In the genomic region with DNA sequence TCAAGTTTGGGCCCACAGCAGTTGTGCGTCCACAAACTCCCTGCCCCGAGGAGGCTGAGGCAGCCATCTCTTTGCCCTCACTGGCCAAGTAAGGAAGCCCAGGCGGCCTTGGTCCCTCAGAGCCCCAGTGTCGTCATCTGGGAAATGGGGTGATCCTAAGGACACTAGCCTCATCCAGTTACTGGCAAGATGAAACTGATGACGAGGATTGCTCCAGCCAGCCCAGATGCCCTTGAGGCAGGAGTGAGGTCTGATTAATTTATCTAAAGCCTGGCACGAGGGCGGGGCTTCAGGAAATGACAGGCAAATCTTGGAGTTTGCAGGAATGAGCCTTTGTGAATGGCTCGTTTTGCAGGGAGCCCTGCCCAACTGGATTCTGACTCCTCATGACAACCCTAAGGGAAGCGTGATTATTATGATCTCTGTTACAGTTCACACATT, we compare ENCODE assay signal across 9 cellular contexts. TPM values are rescaled to one million over a fixed set of nuclear protein-coding genes. Genes with fewer than 3 reads are reported as not detected.
DNase-seq lines count a peak whose midpoint lies in the region; ATAC-seq and TF ChIP-seq lines count a peak whose summit lies in the region.
"Had no signal": no experiment of that assay in that cellular context is flagged by ENCODE, and none has a peak within 500 bp of the region (broad histone marks: within the 10 kb centered on the region; RNA-seq: fewer than 3 reads in every experiment).

No MANE protein-coding gene starts in this region.

- peak overlapping the region; percentile 78 for H3K4me2 ChIP-seq in DOHH2 (ENCODE audit: low read length)

- no peaks in the 10 kb centered on the region for H3K27me3 ChIP-seq in DOHH2 (ENCODE audit: control insufficient read depth, low read length)
- peaks cover 16% of the 10 kb centered on the region for H3K27me3 ChIP-seq in neutrophil
- H3K27me3 ChIP-seq in effector memory CD4-positive, alpha-beta T cell (replicated peaks; ENCODE audit: control insufficient read depth, insufficient read depth, low read length, poor library complexity, severe bottlenecking): no peaks in the 10 kb centered on the region
- no peaks in the 10 kb centered on the region for H3K27me3 ChIP-seq in testis

- H3K36me3 ChIP-seq in DOHH2 (ENCODE audit: control insufficient read depth, low read length) (peaks cover 42% of the 10 kb centered on the region), neutrophil (peaks cover 5% of the 10 kb centered on the region), testis (ENCODE audit: low read depth, missing control alignments) (no peaks in the 10 kb centered on the region)
- no peaks in the 10 kb centered on the region for H3K36me3 ChIP-seq in effector memory CD4-positive, alpha-beta T cell (ENCODE audit: control insufficient read depth, insufficient read depth, low read length)

- H3K4me1 ChIP-seq in DOHH2 (ENCODE audit: control insufficient read depth, low read length) (peaks cover 41% of the 10 kb centered on the region), neutrophil (ENCODE audit: control insufficient read depth in 1 of 2, insufficient read depth in 1 of 2, low read depth in 1 of 2, low read length in 1 of 2) (peaks cover 55 to 59% of the 10 kb centered on the region in 2 experiments), testis (peaks cover 17% of the 10 kb centered on the region)
- H3K4me1 ChIP-seq in effector memory CD4-positive, alpha-beta T cell (ENCODE audit: control insufficient read depth, insufficient read depth, low read length, poor library complexity, severe bottlenecking): peaks cover 27% of the 10 kb centered on the region

- TF ChIP-seq CTCF in DOHH2 (IDR thresholded peaks at IDR 0.05; ENCODE audit: low read depth, low read length, poor library complexity, severe bottlenecking) (no peak), neutrophil (IDR thresholded peaks at IDR 0.05) (no peak), testis (IDR thresholded peaks at IDR 0.05) (no peak), GM10248 (IDR thresholded peaks at IDR 0.05; ENCODE audit: control extremely low read depth, extremely low read depth, low read depth, missing control alignments) (no peak)

- H3K4me3 ChIP-seq in DOHH2 (ENCODE audit: low read length): peak overlapping the region; percentile 88
- peak overlapping the region; percentile 1 to 85 for H3K4me3 ChIP-seq in neutrophil (ENCODE audit: low read depth in 1 of 2, low read length in 1 of 2)
- H3K4me3 ChIP-seq in effector memory CD4-positive, alpha-beta T cell (ENCODE audit: insufficient read depth, low read depth, low read length, poor library complexity, severe bottlenecking): no peak overlapping the region
- H3K4me3 ChIP-seq in testis: no peak overlapping the region

- no peak for TF ChIP-seq POLR2A in testis (IDR thresholded peaks at IDR 0.05)

- peaks cover 5% of the 10 kb centered on the region for H3F3A ChIP-seq in DOHH2 (ENCODE audit: control insufficient read depth, insufficient read depth)

- WGBS in testis, 2 donors: 70 to 76% methylated on average over 8 to 9 of the region's 9 CpGs

- peaks cover 12% of the 10 kb centered on the region; the same call in 1 of the 2 replicates for H4K20me1 ChIP-seq in DOHH2 (ENCODE audit: control insufficient read depth, insufficient read depth, low read depth, low read length)

- intact Hi-C loops in testis (cut with DNase I; ENCODE audit: low total_unique reads): no loop called here

- peak; percentile 65 for DNase-seq in RKO (ENCODE audit: low spot score)
- peak; percentile 65 for DNase-seq in epidermal melanocyte (ENCODE audit: insufficient read length, low spot score)
- DNase-seq in effector memory CD4-positive, alpha-beta T cell: no peak
- DNase-seq in testis: no peak
- no peak for DNase-seq in GM10248 (ENCODE audit: extremely low spot score)
- DNase-seq: activated CD4-positive, alpha-beta T cell treated with anti-CD3 and anti-CD28 coated beads for 4 hours had no signal

- ATAC-seq in HG03025 (IDR thresholded peaks at IDR 0.05; ENCODE audit: low FRiP score, unreplicated experiment): no peak

- peaks cover 54% of the 10 kb centered on the region for H3K79me2 ChIP-seq in DOHH2 (ENCODE audit: control insufficient read depth, low read length)

- CTCF ChIA-PET in GM10248 (lab: Yijun Ruan, JAX): interaction anchor here (1.6 to 8.1 kb wide), 8 partner anchors 12 to 71 kb away, joined by 4 to 55 read pairs (median 20); partner anchors contain the start of gene CXCL17

- H3K9me2 ChIP-seq in DOHH2 (replicated peaks; ENCODE audit: control insufficient read depth, low read length): no peaks in the 10 kb centered on the region

- H3K9me3 ChIP-seq in DOHH2 (ENCODE audit: control insufficient read depth, insufficient read depth, low read length) (no peaks in the 10 kb centered on the region), neutrophil (no peaks in the 10 kb centered on the region), testis (no peaks in the 10 kb centered on the region)
- H3K9me3 ChIP-seq in effector memory CD4-positive, alpha-beta T cell (ENCODE audit: control insufficient read depth, low read length): no peaks in the 10 kb centered on the region

- H3K27ac ChIP-seq in DOHH2 (ENCODE audit: low read depth, low read length) (0 out of 2 replicates have a peak overlapping the region, but pooled peaks have one; percentile 83), neutrophil (peak overlapping the region; percentile 87), testis (no peak overlapping the region)
- no peak overlapping the region for H3K27ac ChIP-seq in effector memory CD4-positive, alpha-beta T cell (ENCODE audit: insufficient read depth, low read length, poor library complexity, severe bottlenecking)

- POLR2A ChIA-PET in GM10248 (lab: Yijun Ruan, JAX): no interaction called here

RNA-seq across cellular contexts. Expression of gene LIPE, which starts 5.6 kb away (rescaled TPM):
- total RNA-seq in testis: 10 to 100 TPM; 49.2 to 73.5 TPM
- polyA plus RNA-seq in testis (ENCODE audit: insufficient read depth, low read depth, low replicate concordance): 131 TPM

RNA-seq across cellular contexts. Expression of gene CXCL17, which starts 21.1 kb away (rescaled TPM):
- total RNA-seq in testis: not detected
- polyA plus RNA-seq in testis (ENCODE audit: insufficient read depth, low read depth, low replicate concordance): not detected

RNA-seq across cellular contexts. Expression of gene CNFN, which starts 31.5 kb away (rescaled TPM):
- 1 to 10 TPM; 1.9 to 5.0 TPM for total RNA-seq in testis
- polyA plus RNA-seq in testis (ENCODE audit: insufficient read depth, low read depth, low replicate concordance): 2.2 TPM

Comparison
In these comparisons a context has a peak if more than half of its experiments do, and no peak if none do; other contexts are left out.
1. H3K27ac ChIP-seq: peak in DOHH2 (single experiment) and neutrophil (single experiment); none in effector memory CD4-positive, alpha-beta T cell (single experiment) and testis (0 of 2).
2. H3K4me3 ChIP-seq: peak in DOHH2 (single experiment) and neutrophil (2 of 2); none in effector memory CD4-positive, alpha-beta T cell (single experiment) and testis (0 of 2).
3. DNase-seq: peak in RKO (single experiment) and epidermal melanocyte (single experiment); none in effector memory CD4-positive, alpha-beta T cell (0 of 3), testis (single experiment) and GM10248 (single experiment).